Comparison of ENCODE assay signal across 22 cellular contexts in the genomic region with DNA sequence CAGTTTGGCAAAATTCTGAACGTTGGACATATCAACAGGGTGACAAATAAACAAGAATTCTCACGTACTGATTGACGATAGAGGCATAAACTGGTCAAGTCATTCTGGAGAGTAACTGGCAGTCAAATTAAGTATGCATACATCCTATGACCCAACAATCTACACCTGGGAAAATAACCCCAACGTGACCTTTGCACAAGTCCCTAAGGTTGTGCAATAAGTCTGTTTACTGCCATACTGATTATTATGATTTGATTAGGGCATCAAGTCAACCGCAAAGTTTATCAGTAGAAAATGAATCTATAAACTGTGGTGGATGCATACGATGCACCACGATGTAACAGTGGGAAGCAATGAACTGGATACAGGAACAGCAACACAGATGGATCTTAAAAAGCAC. TPM values are rescaled to one million over a fixed set of nuclear protein-coding genes. Genes with fewer than 3 reads are reported as not detected.
"Had no signal": no experiment of that assay in that cellular context is flagged by ENCODE, and none has a peak within 500 bp of the region (broad histone marks: within the 10 kb centered on the region; RNA-seq: fewer than 3 reads in every experiment).

No MANE protein-coding gene starts in this region.

- H3K36me3 ChIP-seq: thyroid gland, upper lobe of right lung had no signal

- H3K4me3 ChIP-seq: heart left ventricle, lung, thyroid gland, upper lobe of right lung had no signal

- FAIRE-seq: islet of Langerhans had no signal

- H3K4me1 ChIP-seq: thyroid gland, upper lobe of right lung had no signal

- H3K9me3 ChIP-seq: heart left ventricle, thyroid gland, upper lobe of right lung had no signal

- DNase-seq: activated B cell treated with CpG ODN at 0.5 μM for 24 hours; activated CD4-positive, alpha-beta memory T cell treated with anti-CD3 and anti-CD28 coated beads for 36 hours; activated CD4-positive, alpha-beta T cell treated with anti-CD3 and anti-CD28 coated beads for 48 hours; activated CD8-positive, alpha-beta memory T cell treated with anti-CD3 and anti-CD28 coated beads, Interleukin-2, amount 10 ng/mL, durations not matched to agents 7 days and 5 days; activated gamma-delta T cell; activated naive CD4-positive, alpha-beta T cell treated with anti-CD3 and anti-CD28 coated beads, Interleukin-2, amount 50 U/mL, for 16 hours; activated naive CD8-positive, alpha-beta T cell treated with anti-CD3 and anti-CD28 coated beads, Interleukin-2, amount 50 U/mL, for 24 hours; activated T-cell treated with anti-CD3 and anti-CD28 coated beads for 4 hours; anterior cingulate cortex; effector CD8-positive, alpha-beta T cell; left cardiac atrium; midbrain; stimulated activated CD4-positive, alpha-beta T cell treated with anti-CD3 and anti-CD28 coated beads, Interleukin-1b, Interleukin-23, amount 100 ng/mL, for 48 hours; substantia nigra; T1000; thyroid gland; upper lobe of right lung had no signal

- ATAC-seq: activated CD8-positive, alpha-beta memory T cell treated with anti-CD3 and anti-CD28 coated beads, Interleukin-2, amount 10 ng/mL, durations not matched to agents 7 days and 5 days; activated naive CD8-positive, alpha-beta T cell treated with anti-CD3 and anti-CD28 coated beads, Interleukin-2, amount 50 U/mL, for 24 hours; natural killer cell treated with Interleukin-12 subunit alpha and Interleukin-12 subunit beta and Interleukin-15 and Interleukin-18, amount 100 ng/mL, for 72 hours; upper lobe of right lung had no signal

- H3K27me3 ChIP-seq: heart left ventricle, thyroid gland, upper lobe of right lung had no signal

- H3K27ac ChIP-seq: thyroid gland, upper lobe of right lung had no signal

RNA-seq across cellular contexts. Expression of a gene that starts 40.8 kb away (rescaled TPM):
- total RNA-seq: activated B cell treated with CpG ODN at 0.5 μM for 24 hours; activated CD4-positive, alpha-beta memory T cell treated with anti-CD3 and anti-CD28 coated beads for 36 hours; activated T-helper 1 cell treated with anti-CD3 and anti-CD28 coated beads, Interleukin-12 subunit alpha, Interleukin-12 subunit beta, Interleukin-2, Interleukin-4 antibody, amounts not matched to agents 30 ng/mL and 10 ng/mL and 1 ng/mL, durations not matched to agents 14 hours and 24 hours and 36 hours; natural killer cell treated with Interleukin-12 subunit alpha and Interleukin-12 subunit beta and Interleukin-15 and Interleukin-18, amount 100 ng/mL, for 72 hours had no signal
